13 cellular contexts compared by ENCODE assay signal in the genomic region with DNA sequence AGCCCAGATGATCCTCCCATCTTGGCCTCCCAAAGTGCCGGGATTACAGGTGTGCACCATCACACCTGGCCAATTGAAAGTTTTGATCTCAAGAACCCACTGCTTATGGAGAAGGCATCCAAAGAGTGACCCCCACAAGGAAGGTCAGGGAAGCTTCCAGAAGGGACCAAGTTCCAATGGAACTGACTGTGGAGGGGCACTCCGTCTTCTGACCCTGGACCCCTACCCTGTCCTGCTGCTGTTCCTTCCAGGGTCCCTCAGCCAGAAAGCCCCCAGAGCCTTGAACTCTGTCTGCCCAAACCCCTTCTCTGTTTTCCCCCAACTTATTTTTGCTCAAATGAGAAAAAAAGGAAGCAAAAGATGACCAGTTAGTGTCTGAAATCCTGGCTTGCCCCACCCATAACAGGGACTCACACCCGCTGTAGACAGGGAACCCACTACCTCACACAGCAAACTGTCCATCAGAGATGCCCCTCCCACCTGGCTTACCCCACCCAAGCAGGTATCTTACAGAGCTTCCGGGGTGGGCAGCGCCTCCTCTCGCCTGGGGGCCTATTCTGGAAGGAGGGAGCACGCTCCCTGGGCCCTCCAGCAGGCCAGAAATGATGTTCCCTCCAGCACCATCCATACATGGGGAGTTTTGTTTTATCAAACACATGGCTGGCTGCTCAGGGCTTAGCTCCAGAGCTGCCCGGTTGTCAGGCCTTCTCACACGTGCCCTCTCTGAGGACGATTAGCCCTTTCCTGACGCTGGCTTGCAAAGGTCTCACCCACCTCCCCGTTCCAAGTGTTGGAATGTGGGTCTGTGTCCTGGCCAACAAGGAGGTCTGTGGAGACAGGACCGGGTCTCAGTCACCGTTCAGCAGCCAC. TPM values are rescaled to one million over a fixed set of nuclear protein-coding genes. Genes with fewer than 3 reads are reported as not detected.
DNase-seq lines count a peak whose midpoint lies in the region; ATAC-seq and TF ChIP-seq lines count a peak whose summit lies in the region.
"Had no signal": no experiment of that assay in that cellular context is flagged by ENCODE, and none has a peak within 500 bp of the region (broad histone marks: within the 10 kb centered on the region; RNA-seq: fewer than 3 reads in every experiment).

No MANE protein-coding gene starts in this region.

- no peak overlapping the region for H2BK15ac ChIP-seq in H9 (ENCODE audit: low read depth, low read length)

- H4K91ac ChIP-seq in H9 (ENCODE audit: insufficient read length, low read depth, low read length): no peak overlapping the region

- no peak overlapping the region for H4K8ac ChIP-seq in H9 (replicated peaks; ENCODE audit: insufficient read length, low read depth, low read length)

- H3K79me1 ChIP-seq in H9 (ENCODE audit: insufficient read depth, low read depth, low read length, poor library complexity, severe bottlenecking): no peaks in the 10 kb centered on the region

- H3K4me1 ChIP-seq in SK-N-SH (ENCODE audit: control insufficient read depth in 1 of 2, insufficient read depth in 2 of 2, low read depth in 1 of 2, low read length in 1 of 2): no peaks in the 10 kb centered on the region; a peak in 1 of 4 replicates
- no peaks in the 10 kb centered on the region; the same call in 1 of the 2 replicates for H3K4me1 ChIP-seq in H9 (ENCODE audit: insufficient read depth, low read length)

- H4K20me1 ChIP-seq in SK-N-SH (ENCODE audit: insufficient read depth) (no peaks in the 10 kb centered on the region), H9 (ENCODE audit: control insufficient read depth, insufficient read depth, insufficient read length) (no peaks in the 10 kb centered on the region)

- no peak overlapping the region for H2BK120ac ChIP-seq in H9 (ENCODE audit: low read depth, low read length, poor library complexity, severe bottlenecking)

- 38% methylated on average over 3 of the region's 14 CpGs for WGBS in SK-N-SH (ENCODE audit: low lambda C conversion rate)
- no CpG with 5 or more reads among the region's 14 CpGs for WGBS in H9 (ENCODE audit: extremely low coverage, insufficient read length, low lambda C conversion rate)

- H3K4me2 ChIP-seq in SK-N-SH (no peak overlapping the region), H9 (ENCODE audit: insufficient read depth, insufficient read length, low read length) (peak overlapping the region; percentile 22)

- no peak overlapping the region for H3K14ac ChIP-seq in H9 (ENCODE audit: insufficient read depth, low read length)

- no peaks in the 10 kb centered on the region for H3K9me2 ChIP-seq in SK-N-SH

- TF ChIP-seq EP300 in SK-N-SH (IDR thresholded peaks at IDR 0.05; ENCODE audit: borderline replicate concordance in 1 of 2, low read depth in 1 of 2, low read length in 1 of 2): no peak

- POLR2A ChIA-PET in SK-N-SH (lab: Yijun Ruan, JAX): no interaction called here

- H2BK5ac ChIP-seq in H9 (ENCODE audit: insufficient read length, low read length): no peak overlapping the region

- no peak overlapping the region for H3K9ac ChIP-seq in SK-N-SH
- no peak overlapping the region for H3K9ac ChIP-seq in H9 (ENCODE audit: extremely low read depth, insufficient read length, low read length)

- peak; percentile 17 for DNase-seq in SK-N-SH
- peak; percentile 2 for DNase-seq in AG08395 (ENCODE audit: low spot score)
- DNase-seq in H9: no peak
- DNase-seq in natural killer cell: peak; percentile 0
- no peak for DNase-seq in GDM1 (lab: John Stamatoyannopoulos, UW)
- DNase-seq: NCI-H526 treated with DMSO at 0.1 percent for 48 hours, Right ventricle myocardium superior had no signal

- peaks cover 15% of the 10 kb centered on the region for H3K23me2 ChIP-seq in H9 (ENCODE audit: insufficient read length, low read depth, low read length, poor library complexity, severe bottlenecking)

- H3K79me2 ChIP-seq in SK-N-SH (ENCODE audit: insufficient read depth) (no peaks in the 10 kb centered on the region), H9 (ENCODE audit: insufficient read depth, low read length) (no peaks in the 10 kb centered on the region)

- no peak for TF ChIP-seq RAD21 in SK-N-SH (IDR thresholded peaks at IDR 0.05; ENCODE audit: low read length)

- no peak overlapping the region for H2AFZ ChIP-seq in SK-N-SH (ENCODE audit: low read depth)
- no peak overlapping the region for H2AFZ ChIP-seq in H9 (ENCODE audit: low read length)

- no peaks in the 10 kb centered on the region for H3F3A ChIP-seq in SK-N-SH (replicated peaks; ENCODE audit: insufficient read depth)

- no peak for TF ChIP-seq CTCF in SK-N-SH (IDR thresholded peaks at IDR 0.05)
- TF ChIP-seq CTCF in H9 (conservative IDR thresholded peaks at IDR 0.05): no peak
- no peak for TF ChIP-seq CTCF in natural killer cell (IDR thresholded peaks at IDR 0.05)

- H3K36me3 ChIP-seq in SK-N-SH (replicated peaks in 1 of 2; ENCODE audit: control insufficient read depth in 1 of 2, insufficient read depth in 2 of 2, low read length in 1 of 2): no peaks in the 10 kb centered on the region

- no peak overlapping the region for H3K23ac ChIP-seq in H9 (ENCODE audit: insufficient read length, low read depth, low read length)

- no peaks in the 10 kb centered on the region for H3K36me3 Mint-ChIP-seq in H9 (ENCODE audit: insufficient read depth in 1 of 3, low read depth in 3 of 3)
- H3K36me3 Mint-ChIP-seq in natural killer cell: no peaks in the 10 kb centered on the region

- H4K5ac ChIP-seq in H9 (ENCODE audit: insufficient read length, low read depth, low read length): no peak overlapping the region

- H3K4me3 ChIP-seq in SK-N-SH (ENCODE audit: low read depth in 2 of 2, low read length in 1 of 2): no peak overlapping the region; a peak in 1 of 4 replicates

- ATAC-seq in SK-N-SH treated with all-trans-retinoic acid at 6 μM for 48 hours (no peak), natural killer cell (no peak), HG02981 (IDR thresholded peaks at IDR 0.05; ENCODE audit: unreplicated experiment) (no peak), HG02678 (IDR thresholded peaks at IDR 0.05; ENCODE audit: unreplicated experiment) (no peak)

- H3K9me3 ChIP-seq in SK-N-SH (no peaks in the 10 kb centered on the region), H9 (ENCODE audit: control insufficient read depth, low read depth, low read length) (no peaks in the 10 kb centered on the region)

- H3K27ac Mint-ChIP-seq in H9 (no peak overlapping the region), natural killer cell (no peak overlapping the region)

- no peak overlapping the region for H2AK5ac ChIP-seq in H9 (ENCODE audit: insufficient read length, low read length)

- no peak overlapping the region for H3T11ph ChIP-seq in H9 (ENCODE audit: low read length)

- H3K4me1 Mint-ChIP-seq in H9 (peaks cover 18 to 30% of the 10 kb centered on the region in 2 experiments), natural killer cell (no peaks in the 10 kb centered on the region)

- no peak overlapping the region for H3K4ac ChIP-seq in H9 (ENCODE audit: low read depth, low read length)

- H3K9me3 Mint-ChIP-seq in H9 (no peaks in the 10 kb centered on the region), natural killer cell (no peaks in the 10 kb centered on the region)

- intact Hi-C loops in natural killer cell (cut with micrococcal nuclease): no loop called here

- H2BK20ac ChIP-seq in H9 (ENCODE audit: low read depth, low read length, poor library complexity, severe bottlenecking): no peak overlapping the region

- peaks cover 37% of the 10 kb centered on the region for H3K27me3 ChIP-seq in SK-N-SH (ENCODE audit: insufficient read depth)
- peaks cover 57% of the 10 kb centered on the region for H3K27me3 ChIP-seq in H9 (ENCODE audit: insufficient read depth, low read length)

- H3K27ac ChIP-seq in SK-N-SH (ENCODE audit: low read depth in 2 of 2, low read length in 1 of 2) (no peak overlapping the region), H9 (ENCODE audit: insufficient read length, low read depth, low read length) (no peak overlapping the region)
- H3K27ac ChIP-seq: 22Rv1, C4-2B had no signal

- H3K18ac ChIP-seq in H9 (ENCODE audit: insufficient read length, low read depth, low read length): no peak overlapping the region

- CTCF ChIA-PET in SK-N-SH (lab: Yijun Ruan, JAX): interaction anchor here (0.6 to 2.4 kb wide), 18 partner anchors 8 to 479 kb away, joined by 3 to 17 read pairs (median 4); no protein-coding TSS in a partner anchor

- H3K27me3 Mint-ChIP-seq in H9 (ENCODE audit: low read depth): peaks cover 95% of the 10 kb centered on the region
- peaks cover 29 to 36% of the 10 kb centered on the region in 2 donors for H3K27me3 Mint-ChIP-seq in natural killer cell (ENCODE audit: low read depth in 2 of 2)

- no peak overlapping the region for H2BK12ac ChIP-seq in H9 (ENCODE audit: insufficient read length, low read depth, low read length)

- no peak overlapping the region for H3K56ac ChIP-seq in H9 (ENCODE audit: insufficient read length, low read depth, low read length)

- H3K4me3 Mint-ChIP-seq in H9: 0 out of 5 replicates have a peak overlapping the region, but pooled peaks of 1 of the 2 experiments have one; percentile 23
- H3K4me3 Mint-ChIP-seq in natural killer cell: no peak overlapping the region

TF ChIP-seq in SK-N-SH, 30 proteins besides CTCF, POLR2A, EP300 and RAD21 (continues in another document):
- no peak for TF ChIP-seq POLR2AphosphoS5 (IDR thresholded peaks at IDR 0.05; ENCODE audit: low read depth, low read length)

TF ChIP-seq in SK-N-SH treated with all-trans-retinoic acid at 6 μM for 48 hours, 23 proteins besides CTCF, POLR2A, EP300 and RAD21 (continues in another document):
- TF ChIP-seq, protein P1, sequence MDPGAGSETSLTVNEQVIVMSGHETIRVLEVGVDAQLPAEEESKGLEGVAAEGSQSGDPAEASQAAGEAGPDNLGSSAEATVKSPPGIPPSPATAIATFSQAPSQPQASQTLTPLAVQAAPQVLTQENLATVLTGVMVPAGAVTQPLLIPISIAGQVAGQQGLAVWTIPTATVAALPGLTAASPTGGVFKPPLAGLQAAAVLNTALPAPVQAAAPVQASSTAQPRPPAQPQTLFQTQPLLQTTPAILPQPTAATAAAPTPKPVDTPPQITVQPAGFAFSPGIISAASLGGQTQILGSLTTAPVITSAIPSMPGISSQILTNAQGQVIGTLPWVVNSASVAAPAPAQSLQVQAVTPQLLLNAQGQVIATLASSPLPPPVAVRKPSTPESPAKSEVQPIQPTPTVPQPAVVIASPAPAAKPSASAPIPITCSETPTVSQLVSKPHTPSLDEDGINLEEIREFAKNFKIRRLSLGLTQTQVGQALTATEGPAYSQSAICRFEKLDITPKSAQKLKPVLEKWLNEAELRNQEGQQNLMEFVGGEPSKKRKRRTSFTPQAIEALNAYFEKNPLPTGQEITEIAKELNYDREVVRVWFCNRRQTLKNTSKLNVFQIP (CRISPR knock-in tag; IDR thresholded peaks at IDR 0.05; ENCODE audit: borderline replicate concordance, low read depth): no peak
- no peak for TF ChIP-seq ZC3H10 (CRISPR knock-in tag; IDR thresholded peaks at IDR 0.05)
- TF ChIP-seq ZNF70 (CRISPR knock-in tag; IDR thresholded peaks at IDR 0.05): no peak

RNA-seq across cellular contexts. Expression of a gene that starts 3.1 kb away (rescaled TPM):
- not detected in 2 replicates for polyA plus RNA-seq in SK-N-SH (2012; rRNA removed)
- not detected in 2 replicates for polyA plus RNA-seq in SK-N-SH (2012; cell fraction: cytosol; rRNA removed)
- not detected in 2 replicates for polyA plus RNA-seq in SK-N-SH (2012; cell fraction: nucleus; rRNA removed)
- total RNA-seq in H9 (2021) (0.17 and 0.20 TPM in 2 replicates), natural killer cell (not detected)
- total RNA-seq: M059J, Right ventricle myocardium superior had no signal

RNA-seq across cellular contexts. Expression of a gene that starts 56.0 kb away (rescaled TPM):
- polyA plus RNA-seq in SK-N-SH (2012; rRNA removed): 0.31 and 0.36 TPM in 2 replicates
- 0.26 and 0.31 TPM in 2 replicates for polyA plus RNA-seq in SK-N-SH (2012; cell fraction: cytosol; rRNA removed)
- 0.50 and 0.67 TPM in 2 replicates for polyA plus RNA-seq in SK-N-SH (2012; cell fraction: nucleus; rRNA removed)
- 0.66 and 0.77 TPM in 2 replicates for total RNA-seq in H9 (2021)
- total RNA-seq in natural killer cell: not detected

Comparison
In these comparisons a context has a peak if more than half of its experiments do, and no peak if none do; other contexts are left out.
1. DNase-seq: peak in SK-N-SH (single experiment), AG08395 (single experiment) and natural killer cell (single experiment); none in H9 (single experiment) and GDM1 (single experiment).